Comparison of ENCODE assay signal across 2 cellular contexts in the genomic region with DNA sequence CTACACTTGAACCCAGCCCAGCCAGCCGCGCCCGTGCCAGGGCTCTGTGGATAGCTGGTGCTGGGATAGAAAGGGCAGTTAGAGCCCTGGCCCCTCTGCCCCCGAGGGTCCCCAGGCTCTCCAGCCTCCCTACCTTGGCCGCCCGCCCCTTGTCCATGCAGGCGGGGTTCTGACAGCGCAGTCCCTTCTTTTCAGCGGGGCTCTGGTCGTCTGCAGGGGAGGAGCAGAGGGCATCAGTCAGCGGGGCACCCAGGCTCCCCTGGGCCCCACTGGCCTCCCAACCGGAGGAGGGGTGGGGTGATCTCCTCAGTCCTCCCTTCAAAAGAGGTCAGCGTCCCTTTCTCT.
TF ChIP-seq lines count a peak whose summit lies in the region.

No MANE protein-coding gene starts in this region.

TF ChIP-seq in A549, 52 proteins besides CTCF, POLR2A, EP300 and RAD21:
- TF ChIP-seq CBX8 (IDR thresholded peaks at IDR 0.05), result no peak

TF ChIP-seq in HEK293, 187 proteins besides CTCF, POLR2A, EP300 and RAD21:
- TF ChIP-seq, protein P1, sequence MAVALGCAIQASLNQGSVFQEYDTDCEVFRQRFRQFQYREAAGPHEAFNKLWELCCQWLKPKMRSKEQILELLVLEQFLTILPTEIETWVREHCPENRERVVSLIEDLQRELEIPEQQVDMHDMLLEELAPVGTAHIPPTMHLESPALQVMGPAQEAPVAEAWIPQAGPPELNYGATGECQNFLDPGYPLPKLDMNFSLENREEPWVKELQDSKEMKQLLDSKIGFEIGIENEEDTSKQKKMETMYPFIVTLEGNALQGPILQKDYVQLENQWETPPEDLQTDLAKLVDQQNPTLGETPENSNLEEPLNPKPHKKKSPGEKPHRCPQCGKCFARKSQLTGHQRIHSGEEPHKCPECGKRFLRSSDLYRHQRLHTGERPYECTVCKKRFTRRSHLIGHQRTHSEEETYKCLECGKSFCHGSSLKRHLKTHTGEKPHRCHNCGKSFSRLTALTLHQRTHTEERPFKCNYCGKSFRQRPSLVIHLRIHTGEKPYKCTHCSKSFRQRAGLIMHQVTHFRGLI (tag by site-specific recombination; IDR thresholded peaks at IDR 0.05), result peak; percentile 58
- TF ChIP-seq ZNF341 (tag by site-specific recombination; IDR thresholded peaks at IDR 0.05; ENCODE audit: low read depth) (no peak), SP2 (tag by site-specific recombination; IDR thresholded peaks at IDR 0.05) (0 out of 2 replicates have a peak, but pooled peaks have one; percentile 14), ZNF585B (tag by site-specific recombination; IDR thresholded peaks at IDR 0.05) (no peak), YY2 (tag by site-specific recombination; IDR thresholded peaks at IDR 0.05) (no peak), KLF1 (tag by site-specific recombination; IDR thresholded peaks at IDR 0.05) (peak; percentile 3; the same call in 1 of the 2 replicates), GLIS2 (tag by site-specific recombination; IDR thresholded peaks at IDR 0.05) (0 out of 2 replicates have a peak, but pooled peaks have one; percentile 9), ZNF549 (tag by site-specific recombination; IDR thresholded peaks at IDR 0.05) (no peak)
- TF ChIP-seq, protein P2, sequence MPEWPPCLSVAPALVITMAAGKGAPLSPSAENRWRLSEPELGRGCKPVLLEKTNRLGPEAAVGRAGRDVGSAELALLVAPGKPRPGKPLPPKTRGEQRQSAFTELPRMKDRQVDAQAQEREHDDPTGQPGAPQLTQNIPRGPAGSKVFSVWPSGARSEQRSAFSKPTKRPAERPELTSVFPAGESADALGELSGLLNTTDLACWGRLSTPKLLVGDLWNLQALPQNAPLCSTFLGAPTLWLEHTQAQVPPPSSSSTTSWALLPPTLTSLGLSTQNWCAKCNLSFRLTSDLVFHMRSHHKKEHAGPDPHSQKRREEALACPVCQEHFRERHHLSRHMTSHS (tag by site-specific recombination; IDR thresholded peaks at IDR 0.05), result no peak
TF ChIP-seq in HEK293: peak in this region for 4.
